Comparison of ENCODE assay signal across 24 cellular contexts in the genomic region with DNA sequence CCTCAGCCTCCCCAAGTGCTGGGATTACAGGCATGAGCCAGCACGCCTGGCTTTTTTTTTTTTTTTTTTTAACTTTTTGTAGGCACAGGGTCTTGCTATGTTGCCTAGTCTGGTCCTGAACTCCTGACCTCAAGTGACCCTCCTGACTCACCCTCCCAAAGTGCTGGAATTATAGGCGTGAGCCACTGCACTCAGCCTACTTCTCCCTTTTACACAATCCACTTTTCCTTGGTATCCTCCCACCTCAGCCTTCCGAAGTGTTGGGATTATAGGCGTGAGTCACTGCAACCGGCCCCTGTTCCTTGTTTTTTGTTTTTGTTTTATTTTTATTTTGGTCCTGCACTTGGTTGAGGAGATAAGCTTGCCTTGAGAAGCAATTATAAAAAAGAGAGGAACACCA.
DNase-seq lines count a peak whose midpoint lies in the region; ATAC-seq, FAIRE-seq and TF ChIP-seq lines count a peak whose summit lies in the region.
"Had no signal": no experiment of that assay in that cellular context is flagged by ENCODE, and none has a peak within 500 bp of the region (broad histone marks: within the 10 kb centered on the region; RNA-seq: fewer than 3 reads in every experiment).

No MANE protein-coding gene starts in this region.

- TF ChIP-seq RAD21 in A549 (conservative IDR thresholded peaks at IDR 0.05 in 1 of 2, IDR thresholded peaks at IDR 0.05 in 1 of 2) = no peak

- H3K27me3 Mint-ChIP-seq in CD4-positive, CD25-positive, alpha-beta regulatory T cell = peaks cover 11% of the 10 kb centered on the region
- H3K27me3 Mint-ChIP-seq: activated T-cell treated with anti-CD3 and anti-CD28 coated beads, Interleukin-2, amount 50 U/mL, for 24 hours had no signal

- peaks cover 0 to 18% (median 4%) of the 10 kb centered on the region in 4 donors for H3K4me1 Mint-ChIP-seq in CD4-positive, CD25-positive, alpha-beta regulatory T cell
- H3K4me1 Mint-ChIP-seq: neural crest cell had no signal

- no peaks in the 10 kb centered on the region for H3K36me3 Mint-ChIP-seq in CD4-positive, CD25-positive, alpha-beta regulatory T cell
- H3K36me3 Mint-ChIP-seq: activated naive CD4-positive, alpha-beta T cell treated with anti-CD3 and anti-CD28 coated beads, Interleukin-2, amount 10 ng/mL, durations not matched to agents 7 days and 5 days had no signal

- H3K79me2 ChIP-seq in PC-9 (ENCODE audit: low read depth) = no peaks in the 10 kb centered on the region

- H4K20me1 ChIP-seq in PC-9 (ENCODE audit: insufficient read depth) = no peaks in the 10 kb centered on the region

- H3K9me3 ChIP-seq in A549 (no peaks in the 10 kb centered on the region), PC-9 (ENCODE audit: insufficient read depth, low read depth) (no peaks in the 10 kb centered on the region)
- no peaks in the 10 kb centered on the region for H3K9me3 ChIP-seq in CD4-positive, CD25-positive, alpha-beta regulatory T cell (ENCODE audit: control insufficient read depth in 2 of 2, low read length in 2 of 2)
- H3K9me3 ChIP-seq: HAP-1, upper lobe of left lung had no signal

- ATAC-seq in A549 (peak; percentile 43 to 49; a peak in 2 of 6 replicates), GM21529 (IDR thresholded peaks at IDR 0.05; ENCODE audit: unreplicated experiment) (no peak), HG02852 (IDR thresholded peaks at IDR 0.05; ENCODE audit: unreplicated experiment) (no peak)
- no peak for ATAC-seq in CD4-positive, CD25-positive, alpha-beta regulatory T cell (ENCODE audit: low read depth in 2 of 2)

- H3K4me2 ChIP-seq in A549 = no peak overlapping the region
- no peak overlapping the region for H3K4me2 ChIP-seq in PC-9

- no TSS peak for BruUV-seq in PC-9 (replicated peaks; lab: Mats Ljungman, UMichigan)

- peak overlapping the region in 1 of 4 donors; percentile 70 for H3K4me3 Mint-ChIP-seq in CD4-positive, CD25-positive, alpha-beta regulatory T cell
- H3K4me3 Mint-ChIP-seq: activated naive CD4-positive, alpha-beta T cell treated with anti-CD3 and anti-CD28 coated beads, Interleukin-2, amount 10 ng/mL, durations not matched to agents 7 days and 5 days; neural crest cell had no signal

- H3K27ac ChIP-seq in A549 (no peak overlapping the region), PC-9 (peak overlapping the region; percentile 23; the same call in 1 of the 2 replicates)
- no peak overlapping the region for H3K27ac ChIP-seq in CD4-positive, CD25-positive, alpha-beta regulatory T cell (ENCODE audit: insufficient read depth, low read length, poor library complexity, severe bottlenecking)
- H3K27ac ChIP-seq: upper lobe of left lung had no signal

- 31% methylated on average over 5 of the region's 5 CpGs for WGBS in A549 (ENCODE audit: missing lambda C conversion rate)

- no peaks in the 10 kb centered on the region for H3K27me3 ChIP-seq in CD4-positive, CD25-positive, alpha-beta regulatory T cell (ENCODE audit: control insufficient read depth, insufficient read depth, low read length)
- H3K27me3 ChIP-seq in PC-9 (ENCODE audit: insufficient read depth, low read depth) = no peaks in the 10 kb centered on the region
- H3K27me3 ChIP-seq: upper lobe of left lung had no signal

- POLR2A ChIA-PET in A549 (lab: Yijun Ruan, JAX) (interaction anchor here (0.7 kb wide), 1 partner anchor 1519 kb away, joined by 5 read pairs; no protein-coding TSS in a partner anchor), PC-9 (lab: Charles Lee; ENCODE audit: unreplicated experiment) (interaction anchor here (0.7 kb wide), 1 partner anchor 45 kb away, joined by 5 read pairs; no protein-coding TSS in a partner anchor)

- DNase-seq in A549 (ENCODE audit: low read depth in 1 of 2, low spot score in 1 of 2) (peak in 1 of 2 experiments; percentile 31), PC-9 (peak in 1 of 2 experiments; percentile 43), fibroblast of villous mesenchyme (ENCODE audit: low read depth) (peak; percentile 17), NCI-H2029 (lab: John Stamatoyannopoulos, UW) (no peak), putamen (ENCODE audit: low spot score) (no peak)
- DNase-seq in CD4-positive, CD25-positive, alpha-beta regulatory T cell = no peak
- DNase-seq: activated CD4-positive, CD25-positive, alpha-beta regulatory T cell treated with anti-CD3 and anti-CD28 coated beads, Interleukin-2, amount 50 U/mL, for 72 hours; activated naive CD4-positive, alpha-beta T cell treated with anti-CD3 and anti-CD28 coated beads, Interleukin-2, amount 10 ng/mL, durations not matched to agents 7 days and 5 days; caudate nucleus; dermis blood vessel endothelial cell; DMS79 treated with DMSO at 0.1 percent for 48 hours; midbrain; NCI-H1417 treated with DMSO at 0.1 percent for 48 hours; OCI-M1; Right ventricle myocardium superior; SW 1271; upper lobe of left lung had no signal

- no peaks in the 10 kb centered on the region for H3K36me3 ChIP-seq in CD4-positive, CD25-positive, alpha-beta regulatory T cell (ENCODE audit: control insufficient read depth, insufficient read depth, low read length)
- no peaks in the 10 kb centered on the region for H3K36me3 ChIP-seq in PC-9 (ENCODE audit: low read depth)
- H3K36me3 ChIP-seq: HAP-1, upper lobe of left lung had no signal

- TF ChIP-seq CTCF in A549 (IDR thresholded peaks at IDR 0.05) = no peak
- no peak for TF ChIP-seq CTCF in PC-9 (conservative IDR thresholded peaks at IDR 0.05)
- TF ChIP-seq CTCF in fibroblast of villous mesenchyme (IDR thresholded peaks at IDR 0.05; ENCODE audit: insufficient read depth, low read depth, low read length) = no peak

- no peak for TF ChIP-seq POLR2A in A549 (IDR thresholded peaks at IDR 0.05; ENCODE audit: low read length)

- no peak for FAIRE-seq in A549 (lab: Jason Lieb, UNC)
- FAIRE-seq: keratinocyte, TTC549 had no signal

- H3K4me1 ChIP-seq in A549 (no peaks in the 10 kb centered on the region), PC-9 (replicated peaks; ENCODE audit: insufficient read depth) (peaks cover 7% of the 10 kb centered on the region; the same call in 1 of the 2 replicates)
- peaks cover 12% of the 10 kb centered on the region for H3K4me1 ChIP-seq in CD4-positive, CD25-positive, alpha-beta regulatory T cell (ENCODE audit: control insufficient read depth, insufficient read depth, low read length, poor library complexity, severe bottlenecking)
- H3K4me1 ChIP-seq: HAP-1, upper lobe of left lung had no signal

- no peaks in the 10 kb centered on the region for H3K9me3 Mint-ChIP-seq in CD4-positive, CD25-positive, alpha-beta regulatory T cell
- H3K9me3 Mint-ChIP-seq: activated naive CD4-positive, alpha-beta T cell treated with anti-CD3 and anti-CD28 coated beads, Interleukin-2, amount 10 ng/mL, durations not matched to agents 7 days and 5 days; activated T-cell treated with anti-CD3 and anti-CD28 coated beads, Interleukin-2, amount 50 U/mL, for 24 hours; neural crest cell had no signal

- TF ChIP-seq EP300 in A549 (IDR thresholded peaks at IDR 0.05) = no peak

- H2AFZ ChIP-seq in PC-9 = no peak overlapping the region

- H3K4me3 ChIP-seq in A549 = no peak overlapping the region
- H3K4me3 ChIP-seq in CD4-positive, CD25-positive, alpha-beta regulatory T cell (ENCODE audit: low read depth, low read length) = no peak overlapping the region
- H3K4me3 ChIP-seq in PC-9 = no peak overlapping the region
- H3K4me3 ChIP-seq in fibroblast of villous mesenchyme (ENCODE audit: low read depth, low read length) = no peak overlapping the region
- H3K4me3 ChIP-seq: HAP-1, upper lobe of left lung had no signal

- no peaks in the 10 kb centered on the region for H3K9me2 ChIP-seq in PC-9 (ENCODE audit: insufficient read depth)

- peaks cover 13% of the 10 kb centered on the region; the same call in 1 of the 2 replicates for H3F3A ChIP-seq in PC-9 (ENCODE audit: insufficient read depth, low read depth)

- CTCF ChIA-PET in A549 (lab: Yijun Ruan, JAX) (no interaction called here), PC-9 (lab: Charles Lee) (no interaction called here)

- intact Hi-C loops in PC-9 (cut with micrococcal nuclease; ENCODE audit: unreplicated experiment) = no loop called here

- peak overlapping the region; percentile 23 to 77 (median 54) for H3K27ac Mint-ChIP-seq in CD4-positive, CD25-positive, alpha-beta regulatory T cell
- H3K27ac Mint-ChIP-seq: activated naive CD4-positive, alpha-beta T cell treated with anti-CD3 and anti-CD28 coated beads, Interleukin-2, amount 10 ng/mL, durations not matched to agents 7 days and 5 days had no signal

TF ChIP-seq in A549, 52 proteins besides CTCF, POLR2A, EP300 and RAD21:
- no peak for TF ChIP-seq EHMT2 (IDR thresholded peaks at IDR 0.05; ENCODE audit: low read depth)
- TF ChIP-seq ZFP36 (IDR thresholded peaks at IDR 0.05; ENCODE audit: borderline replicate concordance, partially characterized antibody) = no peak

Comparison
In these comparisons a context has a peak if more than half of its experiments do, and no peak if none do; other contexts are left out.
1. ATAC-seq: peak in A549 (2 of 2); none in CD4-positive, CD25-positive, alpha-beta regulatory T cell (0 of 2), GM21529 (single experiment) and HG02852 (single experiment).